17 cellular contexts compared by ENCODE assay signal in genomic region chr9:98182889-98183599, GRCh38.
"Had no signal": no experiment of that assay in that cellular context is flagged by ENCODE, and none has a peak within 500 bp of the region (broad histone marks: within the 10 kb centered on the region; RNA-seq: fewer than 3 reads in every experiment).

No MANE protein-coding gene starts in this region.

- H3K4me1 Mint-ChIP-seq: nephron had no signal

- H3K27me3 Mint-ChIP-seq: activated naive CD4-positive, alpha-beta T cell treated with anti-CD3 and anti-CD28 coated beads, Interleukin-2, amount 10 ng/mL, durations not matched to agents 7 days and 5 days had no signal

- H3K36me3 Mint-ChIP-seq: activated naive CD4-positive, alpha-beta T cell treated with anti-CD3 and anti-CD28 coated beads, Interleukin-2, amount 10 ng/mL, durations not matched to agents 7 days and 5 days had no signal

- H3K4me1 ChIP-seq: breast epithelium, gastroesophageal sphincter had no signal

- H3K27ac Mint-ChIP-seq: activated naive CD4-positive, alpha-beta T cell treated with anti-CD3 and anti-CD28 coated beads, Interleukin-2, amount 10 ng/mL, durations not matched to agents 7 days and 5 days had no signal

- H3K4me3 ChIP-seq: breast epithelium, gastroesophageal sphincter, heart left ventricle, tibial nerve had no signal

- H3K4me3 Mint-ChIP-seq: activated naive CD4-positive, alpha-beta T cell treated with anti-CD3 and anti-CD28 coated beads, Interleukin-2, amount 10 ng/mL, durations not matched to agents 7 days and 5 days; nephron had no signal

- H3K36me3 ChIP-seq: breast epithelium, gastroesophageal sphincter, heart left ventricle, tibial nerve had no signal

- H3K9me3 ChIP-seq: breast epithelium, gastroesophageal sphincter, heart left ventricle, tibial nerve had no signal

- H3K9me3 Mint-ChIP-seq: activated naive CD4-positive, alpha-beta T cell treated with anti-CD3 and anti-CD28 coated beads, Interleukin-2, amount 10 ng/mL, durations not matched to agents 7 days and 5 days; nephron had no signal

- H3K27me3 ChIP-seq: breast epithelium, heart left ventricle, tibial nerve had no signal

- H3K27ac ChIP-seq: breast epithelium, gastroesophageal sphincter, heart left ventricle, tibial nerve, VCaP had no signal

- ATAC-seq: esophagus mucosa; gastroesophageal sphincter; heart left ventricle; stimulated activated naive CD8-positive, alpha-beta T cell treated with anti-CD3 and anti-CD28 coated beads, Interleukin-15, Interleukin-2, amounts not matched to agents 100 U/mL and 50 U/mL, for 24 hours had no signal

- DNase-seq: activated CD4-positive, alpha-beta T cell treated with anti-CD3 and anti-CD28 coated beads, Interleukin-2, amount 50 U/mL, for 1 hour; activated CD4-positive, CD25-positive, alpha-beta regulatory T cell treated with anti-CD3 and anti-CD28 coated beads, Interleukin-2, amount 50 U/mL, for 72 hours; activated CD8-positive, alpha-beta memory T cell treated with anti-CD3 and anti-CD28 coated beads, Interleukin-2, amount 50 U/mL, for 48 hours; activated effector memory CD4-positive, alpha-beta T cell treated with Interleukin-2 at 50 U/mL for 16 hours; activated naive CD4-positive, alpha-beta T cell treated with anti-CD3 and anti-CD28 coated beads, Interleukin-2, amount 10 ng/mL, durations not matched to agents 7 days and 5 days; activated T-cell treated with anti-CD3 and anti-CD28 coated beads, Interleukin-2, amount 50 U/mL, for 48 hours; cortex of kidney; effector CD4-positive, alpha-beta T cell; heart left ventricle; retina; stimulated activated naive CD8-positive, alpha-beta T cell treated with anti-CD3 and anti-CD28 coated beads, Interleukin-15, Interleukin-2, amounts not matched to agents 100 U/mL and 50 U/mL, for 24 hours had no signal
